In the genomic region with DNA sequence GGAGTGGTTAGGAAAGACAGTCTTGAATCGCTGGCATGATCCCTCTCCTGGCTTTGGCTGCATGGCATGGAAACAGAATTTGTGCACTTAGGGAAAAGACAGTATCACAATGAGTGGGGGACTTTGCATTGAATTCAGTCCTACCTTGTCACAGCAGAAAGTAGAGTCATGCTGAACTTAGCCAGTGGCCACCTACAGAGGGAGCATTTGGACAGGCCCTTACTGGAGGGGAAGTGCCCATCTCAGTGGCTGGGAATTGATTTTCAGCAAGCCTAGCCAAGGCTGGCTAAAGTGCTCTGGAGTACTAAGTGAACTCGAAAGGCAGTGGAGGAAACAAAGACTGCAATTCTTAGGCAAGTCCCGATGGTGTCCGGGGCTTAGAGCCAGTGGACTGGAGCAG, we compare ENCODE assay signal across 21 cellular contexts.
DNase-seq lines count a peak whose midpoint lies in the region; ATAC-seq, FAIRE-seq and TF ChIP-seq lines count a peak whose summit lies in the region.
"Had no signal": no experiment of that assay in that cellular context is flagged by ENCODE, and none has a peak within 500 bp of the region (broad histone marks: within the 10 kb centered on the region; RNA-seq: fewer than 3 reads in every experiment).

No MANE protein-coding gene starts in this region.

- H3K36me3 Mint-ChIP-seq in H9 (ENCODE audit: insufficient read depth in 1 of 3, low read depth in 3 of 3): peaks cover 0 to 4% (median 0%) of the 10 kb centered on the region in 3 experiments; a peak in 2 of 7 replicates
- H3K36me3 Mint-ChIP-seq: IgD-negative memory B cell had no signal

- ATAC-seq in SK-N-SH treated with all-trans-retinoic acid at 6 μM for 48 hours (no peak), GM21515 (IDR thresholded peaks at IDR 0.05; ENCODE audit: unreplicated experiment) (no peak), HG03354 (IDR thresholded peaks at IDR 0.05; ENCODE audit: poor library complexity, severe bottlenecking, unreplicated experiment) (no peak), HG02759 (IDR thresholded peaks at IDR 0.05; ENCODE audit: unreplicated experiment) (no peak)
- ATAC-seq: GM12878, HCT116, HepG2 had no signal

- H3K27ac ChIP-seq in SK-N-SH (ENCODE audit: low read depth in 2 of 2, low read length in 1 of 2) (no peak overlapping the region), H9 (ENCODE audit: insufficient read length, low read depth, low read length) (no peak overlapping the region), H1 (ENCODE audit: low read depth, low read length) (no peak overlapping the region)

- no peak for TF ChIP-seq POLR2A in H1 (IDR thresholded peaks at IDR 0.05; ENCODE audit: control extremely low read depth in 1 of 2, low read depth in 2 of 2, low read length in 2 of 2)

- WGBS in SK-N-SH (ENCODE audit: low lambda C conversion rate): 52% methylated on average over 4 of the region's 4 CpGs
- no CpG with 5 or more reads among the region's 4 CpGs for WGBS in H9 (ENCODE audit: extremely low coverage, insufficient read length, low lambda C conversion rate)
- 88% methylated on average over 4 of the region's 4 CpGs; no CpG with 5 or more reads in 1 of the 2 experiments for WGBS in H1 (ENCODE audit: extremely low coverage in 1 of 2, insufficient coverage in 1 of 2, insufficient read length in 1 of 2, insufficient replicate concordance in 2 of 2, low coverage in 1 of 2, low lambda C conversion rate in 2 of 2, missing lambda C conversion rate in 1 of 2), 2 experiments

- no peak overlapping the region for H3K4me3 Mint-ChIP-seq in H9
- H3K4me3 Mint-ChIP-seq: CD4-positive, alpha-beta T cell; HFFc6; IgD-negative memory B cell had no signal

- H3K79me1 ChIP-seq in H9 (ENCODE audit: insufficient read depth, low read depth, low read length, poor library complexity, severe bottlenecking) (no peaks in the 10 kb centered on the region), H1 (ENCODE audit: low read depth, low read length) (no peaks in the 10 kb centered on the region)

- H3K27ac Mint-ChIP-seq in H9: no peak overlapping the region
- H3K27ac Mint-ChIP-seq: CD4-positive, alpha-beta T cell; HFFc6; IgD-negative memory B cell had no signal

- H3K23me2 ChIP-seq in H9 (ENCODE audit: insufficient read length, low read depth, low read length, poor library complexity, severe bottlenecking) (no peaks in the 10 kb centered on the region), H1 (ENCODE audit: low read depth, low read length) (no peaks in the 10 kb centered on the region)

- H2BK20ac ChIP-seq in H9 (ENCODE audit: low read depth, low read length, poor library complexity, severe bottlenecking) (no peak overlapping the region), H1 (ENCODE audit: low read length) (no peak overlapping the region)

- no peaks in the 10 kb centered on the region for H3F3A ChIP-seq in SK-N-SH (replicated peaks; ENCODE audit: insufficient read depth)

- no peaks in the 10 kb centered on the region for H3K79me2 ChIP-seq in SK-N-SH (ENCODE audit: insufficient read depth)
- H3K79me2 ChIP-seq in H9 (ENCODE audit: insufficient read depth, low read length): no peaks in the 10 kb centered on the region
- H3K79me2 ChIP-seq in H1 (ENCODE audit: control insufficient read depth in 1 of 2, insufficient read depth in 2 of 2, low read length in 2 of 2): no peaks in the 10 kb centered on the region

- H2AK5ac ChIP-seq in H9 (ENCODE audit: insufficient read length, low read length): no peak overlapping the region
- H2AK5ac ChIP-seq in H1 (ENCODE audit: low read depth, low read length): no peak overlapping the region

- TF ChIP-seq CTCF in SK-N-SH (IDR thresholded peaks at IDR 0.05) (no peak), H9 (conservative IDR thresholded peaks at IDR 0.05) (peak; percentile 34; the same call in 1 of the 3 replicates), H1 (IDR thresholded peaks at IDR 0.05; ENCODE audit: control extremely low read depth in 1 of 3, insufficient read depth in 1 of 3, low read depth in 1 of 3, low read length in 3 of 3) (peak in 1 of 3 experiments; percentile 7; a peak in 1 of 4 replicates)

- H3K9me3 ChIP-seq in SK-N-SH (0 out of 2 replicates have a peak, but pooled peaks cover 9% of the 10 kb centered on the region), H9 (ENCODE audit: control insufficient read depth, low read depth, low read length) (no peaks in the 10 kb centered on the region), H1 (ENCODE audit: insufficient read depth in 2 of 2, low read depth in 1 of 2, low read length in 1 of 2) (no peaks in the 10 kb centered on the region)
- H3K9me3 ChIP-seq: BE2C had no signal

- H3K9me3 Mint-ChIP-seq in H9: no peaks in the 10 kb centered on the region; a peak in 2 of 5 replicates

- H2BK5ac ChIP-seq in H9 (ENCODE audit: insufficient read length, low read length) (no peak overlapping the region), H1 (ENCODE audit: low read depth, low read length) (no peak overlapping the region)

- H3K4me2 ChIP-seq in SK-N-SH (no peak overlapping the region), H9 (ENCODE audit: insufficient read depth, insufficient read length, low read length) (no peak overlapping the region), H1 (ENCODE audit: insufficient read depth in 1 of 2, low read depth in 2 of 2, low read length in 2 of 2) (no peak overlapping the region)

- no peak overlapping the region for H3K18ac ChIP-seq in H9 (ENCODE audit: insufficient read length, low read depth, low read length)
- H3K18ac ChIP-seq in H1 (ENCODE audit: extremely low read depth, low read length): no peak overlapping the region

- no peak overlapping the region for H3K56ac ChIP-seq in H9 (ENCODE audit: insufficient read length, low read depth, low read length)
- no peak overlapping the region for H3K56ac ChIP-seq in H1 (replicated peaks; ENCODE audit: insufficient read length, low read depth, low read length)

- H3K23ac ChIP-seq in H9 (ENCODE audit: insufficient read length, low read depth, low read length) (no peak overlapping the region), H1 (ENCODE audit: insufficient read length) (no peak overlapping the region)

- CTCF ChIA-PET in SK-N-SH (lab: Yijun Ruan, JAX): no interaction called here
- CTCF ChIA-PET in H1 (lab: Charles Lee; ENCODE audit: partially characterized antibody): no interaction called here

- no peaks in the 10 kb centered on the region for H3K4me1 Mint-ChIP-seq in H9
- H3K4me1 Mint-ChIP-seq: IgD-negative memory B cell had no signal

- H4K20me1 ChIP-seq in SK-N-SH (ENCODE audit: insufficient read depth) (no peaks in the 10 kb centered on the region), H9 (ENCODE audit: control insufficient read depth, insufficient read depth, insufficient read length) (no peaks in the 10 kb centered on the region), H1 (replicated peaks in 1 of 2; ENCODE audit: control insufficient read depth in 1 of 2, insufficient read depth in 2 of 2, low read length in 2 of 2) (no peaks in the 10 kb centered on the region)

- H3K9ac ChIP-seq in SK-N-SH (no peak overlapping the region), H9 (ENCODE audit: extremely low read depth, insufficient read length, low read length) (no peak overlapping the region), H1 (replicated peaks in 1 of 4; ENCODE audit: extremely low read depth in 1 of 4, low read depth in 3 of 4, low read length in 3 of 4) (no peak overlapping the region)

- DNase-seq in SK-N-SH: no peak
- peak; percentile 40 for DNase-seq in H9
- peak in 1 of 2 experiments; percentile 2 for DNase-seq in H1 (ENCODE audit: low read depth in 1 of 2, low spot score in 2 of 2)
- DNase-seq: ACHN; BE2C; C1 segment of cervical spinal cord; CD4-positive, alpha-beta T cell; DMS153; DND-41; EL; HFFc6; KBM-7 had no signal

- no peak overlapping the region for H2AFZ ChIP-seq in SK-N-SH (ENCODE audit: low read depth)
- H2AFZ ChIP-seq in H9 (ENCODE audit: low read length): no peak overlapping the region
- H2AFZ ChIP-seq in H1 (ENCODE audit: low read length): 0 out of 2 replicates have a peak overlapping the region, but pooled peaks have one; percentile 8

- no peaks in the 10 kb centered on the region for H3K4me1 ChIP-seq in SK-N-SH (ENCODE audit: control insufficient read depth in 1 of 2, insufficient read depth in 2 of 2, low read depth in 1 of 2, low read length in 1 of 2)
- no peaks in the 10 kb centered on the region for H3K4me1 ChIP-seq in H9 (ENCODE audit: insufficient read depth, low read length)
- no peaks in the 10 kb centered on the region for H3K4me1 ChIP-seq in H1 (replicated peaks in 1 of 4; ENCODE audit: control insufficient read depth in 3 of 4, insufficient read depth in 4 of 4, low read length in 3 of 4)
- H3K4me1 ChIP-seq: BE2C had no signal

- H2BK12ac ChIP-seq in H9 (ENCODE audit: insufficient read length, low read depth, low read length): no peak overlapping the region
- H2BK12ac ChIP-seq in H1 (ENCODE audit: low read depth, low read length): no peak overlapping the region

- H3K27me3 ChIP-seq in SK-N-SH (ENCODE audit: insufficient read depth) (no peaks in the 10 kb centered on the region), H9 (ENCODE audit: insufficient read depth, low read length) (no peaks in the 10 kb centered on the region), H1 (replicated peaks in 1 of 4; ENCODE audit: control insufficient read depth in 3 of 4, extremely low read depth in 1 of 4, insufficient read depth in 3 of 4, low read length in 3 of 4) (no peaks in the 10 kb centered on the region)
- H3K27me3 ChIP-seq: BE2C had no signal

- no peak overlapping the region for H4K8ac ChIP-seq in H9 (replicated peaks; ENCODE audit: insufficient read length, low read depth, low read length)
- H4K8ac ChIP-seq in H1 (ENCODE audit: extremely low read depth, insufficient read depth, low read length): no peak overlapping the region

- no peaks in the 10 kb centered on the region for H3K27me3 Mint-ChIP-seq in H9 (ENCODE audit: low read depth)
- H3K27me3 Mint-ChIP-seq: CD4-positive, alpha-beta T cell; IgD-negative memory B cell had no signal

- H3K4ac ChIP-seq in H9 (ENCODE audit: low read depth, low read length) (no peak overlapping the region), H1 (replicated peaks; ENCODE audit: insufficient read length, low read depth, low read length) (no peak overlapping the region)

- H2BK15ac ChIP-seq in H9 (ENCODE audit: low read depth, low read length) (no peak overlapping the region), H1 (ENCODE audit: low read length) (no peak overlapping the region)

- H4K5ac ChIP-seq in H9 (ENCODE audit: insufficient read length, low read depth, low read length) (no peak overlapping the region), H1 (ENCODE audit: insufficient read length, low read depth, low read length) (no peak overlapping the region)

- peak; percentile 16; the same call in 1 of the 2 replicates for TF ChIP-seq RAD21 in SK-N-SH (IDR thresholded peaks at IDR 0.05; ENCODE audit: low read length)
- TF ChIP-seq RAD21 in H1 (IDR thresholded peaks at IDR 0.05 in 1 of 2, conservative IDR thresholded peaks at IDR 0.05 in 1 of 2; ENCODE audit: low read depth in 2 of 2, low read length in 2 of 2): peak; percentile 35 to 46

- no peak for FAIRE-seq in H1 (lab: Jason Lieb, UNC)
- FAIRE-seq: A204.1, GM12878, HepG2 had no signal

- no peak overlapping the region for H4K91ac ChIP-seq in H9 (ENCODE audit: insufficient read length, low read depth, low read length)
- no peak overlapping the region for H4K91ac ChIP-seq in H1 (replicated peaks; ENCODE audit: insufficient read length, low read length)

- H3K14ac ChIP-seq in H9 (ENCODE audit: insufficient read depth, low read length): no peak overlapping the region
- no peak overlapping the region for H3K14ac ChIP-seq in H1 (ENCODE audit: insufficient read length)

- H3T11ph ChIP-seq in H9 (ENCODE audit: low read length): no peak overlapping the region

- H3K4me3 ChIP-seq in SK-N-SH (ENCODE audit: low read depth in 2 of 2, low read length in 1 of 2) (no peak overlapping the region), H1 (ENCODE audit: extremely low read depth in 1 of 4, insufficient read depth in 2 of 4, low read depth in 3 of 4, low read length in 4 of 4) (no peak overlapping the region)
- H3K4me3 ChIP-seq: GM12878 had no signal

- H2BK120ac ChIP-seq in H9 (ENCODE audit: low read depth, low read length, poor library complexity, severe bottlenecking) (no peak overlapping the region), H1 (replicated peaks; ENCODE audit: low read depth, low read length) (no peak overlapping the region)

- H3K36me3 ChIP-seq in SK-N-SH (replicated peaks in 1 of 2; ENCODE audit: control insufficient read depth in 1 of 2, insufficient read depth in 2 of 2, low read length in 1 of 2) (no peaks in the 10 kb centered on the region), H1 (ENCODE audit: control insufficient read depth in 2 of 4, insufficient read depth in 4 of 4, low read length in 3 of 4) (no peaks in the 10 kb centered on the region)
- H3K36me3 ChIP-seq: BE2C had no signal

- TF ChIP-seq EP300 in SK-N-SH (IDR thresholded peaks at IDR 0.05; ENCODE audit: borderline replicate concordance in 1 of 2, low read depth in 1 of 2, low read length in 1 of 2) (no peak), H1 (IDR thresholded peaks at IDR 0.05; ENCODE audit: borderline replicate concordance in 1 of 2, low read depth in 2 of 2, low read length in 2 of 2) (no peak)

- 0 out of 2 replicates have a peak, but pooled peaks cover 4% of the 10 kb centered on the region for H3K9me2 ChIP-seq in SK-N-SH

- POLR2A ChIA-PET in SK-N-SH (lab: Yijun Ruan, JAX): no interaction called here
- POLR2A ChIA-PET in H1 (lab: Charles Lee; ENCODE audit: partially characterized antibody): no interaction called here
